Comparison of ENCODE assay signal across 8 cellular contexts in the genomic region with DNA sequence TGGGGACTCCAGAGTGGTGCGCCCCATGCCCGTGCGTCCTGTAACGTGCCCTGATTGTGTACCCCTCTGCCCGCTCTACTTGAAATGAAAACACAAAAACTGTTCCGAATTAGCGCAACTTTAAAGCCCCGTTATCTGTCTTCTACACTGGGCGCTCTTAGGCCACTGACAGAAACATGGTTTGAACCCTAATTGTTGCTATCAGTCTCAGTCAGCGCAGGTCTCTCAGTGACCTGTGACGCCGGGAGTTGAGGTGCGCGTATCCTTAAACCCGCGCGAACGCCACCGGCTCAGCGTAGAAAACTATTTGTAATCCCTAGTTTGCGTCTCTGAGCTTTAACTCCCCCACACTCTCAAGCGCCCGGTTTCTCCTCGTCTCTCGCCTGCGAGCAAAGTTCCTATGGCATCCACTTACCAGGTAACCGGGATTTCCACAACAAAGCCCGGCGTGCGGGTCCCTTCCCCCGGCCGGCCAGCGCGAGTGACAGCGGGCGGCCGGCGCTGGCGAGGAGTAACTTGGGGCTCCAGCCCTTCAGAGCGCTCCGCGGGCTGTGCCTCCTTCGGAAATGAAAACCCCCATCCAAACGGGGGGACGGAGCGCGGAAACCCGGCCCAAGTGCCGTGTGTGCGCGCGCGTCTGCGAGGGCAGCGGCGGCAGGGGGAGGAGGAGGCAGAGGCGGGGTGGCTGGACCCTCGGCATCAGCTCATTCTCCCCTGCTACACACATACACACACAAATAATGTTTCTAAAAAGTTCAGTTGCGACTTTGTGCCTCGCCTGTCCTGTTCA. TPM values are rescaled to one million over a fixed set of nuclear protein-coding genes. Genes with fewer than 3 reads are reported as not detected.
DNase-seq lines count a peak whose midpoint lies in the region; ATAC-seq and TF ChIP-seq lines count a peak whose summit lies in the region.

No MANE protein-coding gene starts in this region.

- WGBS in gastroesophageal sphincter (ENCODE audit: low coverage in 1 of 2), 2 donors, result 0% methylated on average over 18 of the region's 60 CpGs
- no CpG with 5 or more reads among the region's 60 CpGs for WGBS in neuronal stem cell (ENCODE audit: extremely low coverage in 2 of 2, insufficient read length in 2 of 2, insufficient replicate concordance in 1 of 2), 2 donors

- H3K14ac ChIP-seq in neuronal stem cell (ENCODE audit: low read length), result peak overlapping the region; percentile 49

- H2BK120ac ChIP-seq in neuronal stem cell (ENCODE audit: low read depth, low read length), result peak overlapping the region; percentile 13

- H3K27ac Mint-ChIP-seq in CD4-positive, CD25-positive, alpha-beta regulatory T cell, result peak overlapping the region in 2 of 3 donors; percentile 27 to 33
- peak overlapping the region; percentile 89 for H3K27ac Mint-ChIP-seq in activated T-cell treated with anti-CD3 and anti-CD28 coated beads, Interleukin-2, amount 50 U/mL, for 24 hours

- no peak for TF ChIP-seq POLR2A in gastroesophageal sphincter (IDR thresholded peaks at IDR 0.05)

- H2AK5ac ChIP-seq in neuronal stem cell (ENCODE audit: low read depth, low read length), result peak overlapping the region; percentile 85

- peak overlapping the region; percentile 65 for H3K4me3 ChIP-seq in CD4-positive, CD25-positive, alpha-beta regulatory T cell (ENCODE audit: low read depth, low read length)
- H3K4me3 ChIP-seq in gastroesophageal sphincter (peak overlapping the region; percentile 45 to 92), neuronal stem cell (ENCODE audit: low read length in 2 of 2) (peak overlapping the region; percentile 75 to 93)

- H4K8ac ChIP-seq in neuronal stem cell (ENCODE audit: low read depth, low read length), result no peak overlapping the region

- H3K4me1 ChIP-seq in CD4-positive, CD25-positive, alpha-beta regulatory T cell (ENCODE audit: control insufficient read depth, insufficient read depth, low read length, poor library complexity, severe bottlenecking), result peaks cover 24% of the 10 kb centered on the region
- H3K4me1 ChIP-seq in gastroesophageal sphincter (peaks cover 0 to 45% (median 0%) of the 10 kb centered on the region in 3 donors), neuronal stem cell (ENCODE audit: control insufficient read depth in 2 of 2, insufficient read depth in 1 of 2, low read depth in 1 of 2, low read length in 2 of 2) (peaks cover 0 to 3% of the 10 kb centered on the region in 2 donors)

- H2BK12ac ChIP-seq in neuronal stem cell (ENCODE audit: low read length), result peak overlapping the region; percentile 43

- H2AFZ ChIP-seq in neuronal stem cell (ENCODE audit: low read length), result peak overlapping the region; percentile 98

- no peak for TF ChIP-seq CTCF in gastroesophageal sphincter (IDR thresholded peaks at IDR 0.05)

- peak overlapping the region; percentile 11 for H2BK15ac ChIP-seq in neuronal stem cell (ENCODE audit: low read length)

- DNase-seq in CD4-positive, CD25-positive, alpha-beta regulatory T cell, result peak in 2 of 3 donors; percentile 15 to 40
- peak; percentile 41 for DNase-seq in HT1080 (ENCODE audit: low read depth)
- DNase-seq in activated T-cell treated with anti-CD3 and anti-CD28 coated beads, Interleukin-2, amount 50 U/mL, for 24 hours, result peak; percentile 67
- DNase-seq in neuronal stem cell (ENCODE audit: low spot score), result peak; percentile 54
- no peak for DNase-seq in DMS79 treated with DMSO at 0.1 percent for 48 hours (lab: John Stamatoyannopoulos, UW)
- no peak for DNase-seq in NCI-H526 treated with DMSO at 0.1 percent for 48 hours (lab: John Stamatoyannopoulos, UW)

- no peaks in the 10 kb centered on the region for H3K9me3 ChIP-seq in CD4-positive, CD25-positive, alpha-beta regulatory T cell (ENCODE audit: control insufficient read depth in 2 of 2, low read length in 2 of 2)
- H3K9me3 ChIP-seq in gastroesophageal sphincter (no peaks in the 10 kb centered on the region), neuronal stem cell (replicated peaks in 1 of 2; ENCODE audit: control insufficient read depth in 2 of 2, insufficient read depth in 1 of 2, low read depth in 1 of 2, low read length in 2 of 2) (no peaks in the 10 kb centered on the region)

- H3K4ac ChIP-seq in neuronal stem cell (ENCODE audit: low read length), result no peak overlapping the region

- H3K9me3 Mint-ChIP-seq in CD4-positive, CD25-positive, alpha-beta regulatory T cell, result peaks cover 0 to 3% (median 0%) of the 10 kb centered on the region in 7 donors
- H3K9me3 Mint-ChIP-seq in activated T-cell treated with anti-CD3 and anti-CD28 coated beads, Interleukin-2, amount 50 U/mL, for 24 hours, result no peaks in the 10 kb centered on the region

- H3K18ac ChIP-seq in neuronal stem cell (ENCODE audit: low read length), result peak overlapping the region; percentile 84

- peaks cover 10% of the 10 kb centered on the region for H3K79me1 ChIP-seq in neuronal stem cell (ENCODE audit: low read depth, low read length)

- TF ChIP-seq EP300 in gastroesophageal sphincter (IDR thresholded peaks at IDR 0.05), result no peak

- no peaks in the 10 kb centered on the region for H3K36me3 Mint-ChIP-seq in CD4-positive, CD25-positive, alpha-beta regulatory T cell
- peaks cover 8% of the 10 kb centered on the region for H3K36me3 Mint-ChIP-seq in activated T-cell treated with anti-CD3 and anti-CD28 coated beads, Interleukin-2, amount 50 U/mL, for 24 hours (ENCODE audit: low read depth)

- peak overlapping the region; percentile 21 for H2BK5ac ChIP-seq in neuronal stem cell (ENCODE audit: low read length)

- peak overlapping the region; percentile 96 for H3K9ac ChIP-seq in neuronal stem cell (ENCODE audit: low read depth, low read length, poor library complexity)

- no peak overlapping the region for H4K91ac ChIP-seq in neuronal stem cell (ENCODE audit: low read depth, low read length, poor library complexity)

- peak overlapping the region; percentile 76 for H3K4me2 ChIP-seq in neuronal stem cell (ENCODE audit: insufficient read depth, low read length, poor library complexity, severe bottlenecking)

- H3K27ac ChIP-seq in CD4-positive, CD25-positive, alpha-beta regulatory T cell (ENCODE audit: insufficient read depth, low read length, poor library complexity, severe bottlenecking), result no peak overlapping the region
- peak overlapping the region; percentile 57 to 94 (median 94) for H3K27ac ChIP-seq in gastroesophageal sphincter
- H3K27ac ChIP-seq in neuronal stem cell (replicated peaks; ENCODE audit: low read length), result peak overlapping the region; percentile 77

- peak overlapping the region; percentile 91 to 93 (median 92) for H3K4me3 Mint-ChIP-seq in CD4-positive, CD25-positive, alpha-beta regulatory T cell
- H3K4me3 Mint-ChIP-seq in activated T-cell treated with anti-CD3 and anti-CD28 coated beads, Interleukin-2, amount 50 U/mL, for 24 hours, result peak overlapping the region; percentile 85

- no peaks in the 10 kb centered on the region for H3K36me3 ChIP-seq in CD4-positive, CD25-positive, alpha-beta regulatory T cell (ENCODE audit: control insufficient read depth, insufficient read depth, low read length)
- H3K36me3 ChIP-seq in gastroesophageal sphincter (no peaks in the 10 kb centered on the region), neuronal stem cell (replicated peaks in 1 of 2; ENCODE audit: control insufficient read depth in 2 of 2, insufficient read depth in 2 of 2, low read length in 2 of 2) (no peaks in the 10 kb centered on the region)

- H3K27me3 ChIP-seq in CD4-positive, CD25-positive, alpha-beta regulatory T cell (ENCODE audit: control insufficient read depth, insufficient read depth, low read length), result peaks cover 52% of the 10 kb centered on the region
- H3K27me3 ChIP-seq in gastroesophageal sphincter, result no peaks in the 10 kb centered on the region
- no peaks in the 10 kb centered on the region for H3K27me3 ChIP-seq in neuronal stem cell (ENCODE audit: control insufficient read depth in 3 of 3, insufficient read depth in 3 of 3, low read depth in 1 of 3, low read length in 3 of 3)

- peaks cover 0 to 27% (median 12%) of the 10 kb centered on the region in 4 donors for H3K4me1 Mint-ChIP-seq in CD4-positive, CD25-positive, alpha-beta regulatory T cell
- peaks cover 76% of the 10 kb centered on the region for H3K4me1 Mint-ChIP-seq in activated T-cell treated with anti-CD3 and anti-CD28 coated beads, Interleukin-2, amount 50 U/mL, for 24 hours (ENCODE audit: low read depth)

- peak overlapping the region; percentile 75 for H3K23ac ChIP-seq in neuronal stem cell (ENCODE audit: low read depth, low read length, poor library complexity)

- H3K27me3 Mint-ChIP-seq in CD4-positive, CD25-positive, alpha-beta regulatory T cell, result peaks cover 71% of the 10 kb centered on the region
- H3K27me3 Mint-ChIP-seq in activated T-cell treated with anti-CD3 and anti-CD28 coated beads, Interleukin-2, amount 50 U/mL, for 24 hours, result peaks cover 37% of the 10 kb centered on the region

- ATAC-seq in CD4-positive, CD25-positive, alpha-beta regulatory T cell (ENCODE audit: low read depth in 2 of 2), result peak in 1 of 2 donors; percentile 22
- ATAC-seq in gastroesophageal sphincter (no peak), HG03097 (IDR thresholded peaks at IDR 0.05; ENCODE audit: low FRiP score, unreplicated experiment) (no peak)

RNA-seq across cellular contexts. Expression of gene GLIS3, which starts 0.7 kb away (rescaled TPM):
- total RNA-seq in CD4-positive, CD25-positive, alpha-beta regulatory T cell, result 0.84 TPM
- polyA plus RNA-seq in CD4-positive, CD25-positive, alpha-beta regulatory T cell, result under 1 TPM in 2 of 4 donors, not detected in 2; 0.11 to 0.69 TPM
- 13.2 and 13.3 TPM in 2 replicates for total RNA-seq in HT1080 (2014; rRNA removed; shearing (Covaris generic))
- 13.7 and 18.0 TPM in 2 replicates for polyA plus RNA-seq in HT1080 (2015; cell fraction: cytosol; rRNA removed)
- 13.0 and 14.1 TPM in 2 replicates for polyA plus RNA-seq in HT1080 (2015; cell fraction: nucleus; rRNA removed)
- total RNA-seq in gastroesophageal sphincter, result 10 to 100 TPM; 10.3 to 34.9 (median 20.8) TPM
- polyA plus RNA-seq in neuronal stem cell (2013, experiment 1 of 2), result 14.7 TPM
- polyA plus RNA-seq in neuronal stem cell (2013, experiment 2 of 2), result 15.3 TPM

Comparison
In these comparisons a context has a peak if more than half of its experiments do, and no peak if none do; other contexts are left out.
1. DNase-seq: peak in CD4-positive, CD25-positive, alpha-beta regulatory T cell (2 of 3), HT1080 (single experiment), activated T-cell treated with anti-CD3 and anti-CD28 coated beads, Interleukin-2, amount 50 U/mL, for 24 hours (single experiment) and neuronal stem cell (single experiment); none in DMS79 treated with DMSO at 0.1 percent for 48 hours (single experiment) and NCI-H526 treated with DMSO at 0.1 percent for 48 hours (single experiment).
2. Peak in every context shown above with its lines, with median percentiles within 50 percentile points of each other: H3K4me3 ChIP-seq.